13 cellular contexts compared by ENCODE assay signal in genomic region chr16:66619534-66620418, GRCh38. TPM values are rescaled to one million over a fixed set of nuclear protein-coding genes. Genes with fewer than 3 reads are reported as not detected.
A peak's percentile ranks its signal among the peaks of the same experiment; 100 is the strongest.
DNase-seq lines count a peak whose midpoint lies in the region; ATAC-seq and TF ChIP-seq lines count a peak whose summit lies in the region.
"Had no signal": no experiment of that assay in that cellular context is flagged by ENCODE, and none has a peak within 500 bp of the region (broad histone marks: within the 10 kb centered on the region; RNA-seq: fewer than 3 reads in every experiment).

No MANE protein-coding gene starts in this region.

- DNase-seq in activated CD4-positive, alpha-beta T cell treated with anti-CD3 and anti-CD28 coated beads for 36 hours: no peak
- DNase-seq in activated CD4-positive, alpha-beta T cell treated with anti-CD3 and anti-CD28 coated beads for 4 hours: no peak
- peak; percentile 47 for DNase-seq in OCI-M1 (lab: John Stamatoyannopoulos, UW)
- DNase-seq in fibroblast of mammary gland (ENCODE audit: low read depth): peak; percentile 93
- DNase-seq in stromal cell of bone marrow (ENCODE audit: low read depth): peak; percentile 53
- DNase-seq: activated naive CD4-positive, alpha-beta T cell; naive B cell; NCI-H1417; T-helper 17 cell had no signal

- peak overlapping the region; percentile 43 for H3K27ac Mint-ChIP-seq in activated CD4-positive, alpha-beta T cell treated with anti-CD3 and anti-CD28 coated beads for 36 hours
- H3K27ac Mint-ChIP-seq: T-helper 17 cell had no signal

- no peaks in the 10 kb centered on the region for H3K4me1 Mint-ChIP-seq in activated CD4-positive, alpha-beta T cell treated with anti-CD3 and anti-CD28 coated beads for 36 hours
- H3K4me1 Mint-ChIP-seq: naive B cell had no signal

- no peaks in the 10 kb centered on the region for H3K36me3 Mint-ChIP-seq in activated CD4-positive, alpha-beta T cell treated with anti-CD3 and anti-CD28 coated beads for 36 hours (ENCODE audit: low read depth)
- H3K36me3 Mint-ChIP-seq: naive B cell had no signal

- no peak for TF ChIP-seq CTCF in fibroblast of mammary gland (conservative IDR thresholded peaks at IDR 0.05; ENCODE audit: control insufficient read depth, insufficient read depth, low read depth, low read length)

- POLR2A ChIA-PET in activated CD4-positive, alpha-beta T cell treated with anti-CD3 and anti-CD28 coated beads for 36 hours (lab: Charles Lee): no interaction called here

- ATAC-seq in activated CD4-positive, alpha-beta T cell treated with anti-CD3 and anti-CD28 coated beads for 36 hours: no peak
- ATAC-seq in HG03460 (IDR thresholded peaks at IDR 0.05; ENCODE audit: unreplicated experiment) (no peak), GM19395 (IDR thresholded peaks at IDR 0.05; ENCODE audit: unreplicated experiment) (no peak), GM21737 (IDR thresholded peaks at IDR 0.05; ENCODE audit: unreplicated experiment) (no peak)
- ATAC-seq: T-helper 17 cell had no signal

- CTCF ChIA-PET in activated CD4-positive, alpha-beta T cell treated with anti-CD3 and anti-CD28 coated beads for 36 hours (lab: Charles Lee): interaction anchor here (0.6 to 1.8 kb wide), 4 partner anchors 12 to 211 kb away, joined by 3 to 9 read pairs (median 6); partner anchors contain the start of gene NAE1

- no peaks in the 10 kb centered on the region for H3K27me3 Mint-ChIP-seq in activated CD4-positive, alpha-beta T cell treated with anti-CD3 and anti-CD28 coated beads for 36 hours
- H3K27me3 Mint-ChIP-seq: T-helper 17 cell had no signal

- no peaks in the 10 kb centered on the region for H3K9me3 Mint-ChIP-seq in activated CD4-positive, alpha-beta T cell treated with anti-CD3 and anti-CD28 coated beads for 36 hours (ENCODE audit: low read depth)
- H3K9me3 Mint-ChIP-seq: naive B cell had no signal

- intact Hi-C loops in activated CD4-positive, alpha-beta T cell treated with anti-CD3 and anti-CD28 coated beads for 36 hours (cut with DNase I, micrococcal nuclease): no loop called here

- H3K4me3 Mint-ChIP-seq in activated CD4-positive, alpha-beta T cell treated with anti-CD3 and anti-CD28 coated beads for 36 hours: no peak overlapping the region
- H3K4me3 Mint-ChIP-seq: naive B cell, T-helper 17 cell had no signal

- no peak overlapping the region for H3K4me3 ChIP-seq in fibroblast of mammary gland (ENCODE audit: control insufficient read depth, low read depth, low read length)

RNA-seq across cellular contexts. Expression of gene CMTM3, which starts 15.3 kb away (rescaled TPM):
- total RNA-seq in activated CD4-positive, alpha-beta T cell treated with anti-CD3 and anti-CD28 coated beads for 36 hours: 10 to 100 TPM; 53.7 to 59.7 TPM

RNA-seq across cellular contexts. Expression of gene CMTM2, which starts 40.5 kb away (rescaled TPM):
- total RNA-seq in activated CD4-positive, alpha-beta T cell treated with anti-CD3 and anti-CD28 coated beads for 36 hours: under 1 TPM in 1 of 2 experiments, not detected in 1; 0.51 TPM
- total RNA-seq: foreskin keratinocyte had no signal

RNA-seq across cellular contexts. Expression of gene CMTM1, which starts 53.5 kb away (rescaled TPM):
- total RNA-seq in activated CD4-positive, alpha-beta T cell treated with anti-CD3 and anti-CD28 coated beads for 36 hours: 10 to 100 TPM in 1 of 2 experiments, 1 to 10 TPM in 1; 6.4 to 11.8 TPM

Comparison
In these comparisons a context has a peak if more than half of its experiments do, and no peak if none do; other contexts are left out.
1. DNase-seq: peak in OCI-M1 (single experiment), fibroblast of mammary gland (single experiment) and stromal cell of bone marrow (single experiment); none in activated CD4-positive, alpha-beta T cell treated with anti-CD3 and anti-CD28 coated beads for 36 hours (single experiment) and activated CD4-positive, alpha-beta T cell treated with anti-CD3 and anti-CD28 coated beads for 4 hours (0 of 2).